1 cellular context compared by ENCODE assay signal in the genomic region with DNA sequence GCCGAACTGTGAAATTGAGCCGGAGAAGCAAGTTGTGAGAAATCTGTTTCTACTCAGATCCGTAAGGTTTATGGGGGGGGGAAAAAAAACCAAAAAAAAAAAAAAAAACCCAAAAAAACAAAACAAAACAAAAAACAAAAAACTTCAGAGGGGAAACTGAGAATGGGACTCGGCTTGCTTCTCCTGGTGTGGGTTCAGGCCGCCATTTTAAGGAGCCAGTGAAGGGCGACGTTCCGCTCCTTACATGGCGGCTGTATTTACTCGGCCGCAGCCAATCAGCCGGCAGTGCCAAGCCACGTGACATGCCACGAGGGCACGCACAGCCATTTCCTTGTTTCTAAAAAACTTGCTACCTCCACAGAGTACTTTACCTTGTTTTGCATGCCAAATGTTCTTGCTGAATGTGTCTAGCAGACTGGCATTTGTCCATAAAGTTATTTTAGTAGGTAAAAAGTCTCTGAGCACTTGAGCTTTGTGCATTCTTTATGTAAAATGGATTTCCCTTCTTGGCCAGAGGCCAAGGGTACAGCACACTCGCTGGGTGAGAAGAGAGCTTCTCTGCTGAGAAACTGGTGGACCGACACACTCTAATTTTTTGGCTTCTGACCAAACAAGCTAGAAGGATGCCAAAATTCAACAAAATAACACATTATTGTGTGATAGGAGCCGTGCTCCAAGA.
TF ChIP-seq lines count a peak whose summit lies in the region.

No MANE protein-coding gene starts in this region.

TF ChIP-seq in HepG2, 621 proteins besides CTCF, POLR2A, EP300 and RAD21 (continued from another document and continues in another):
- TF ChIP-seq, protein P1, sequence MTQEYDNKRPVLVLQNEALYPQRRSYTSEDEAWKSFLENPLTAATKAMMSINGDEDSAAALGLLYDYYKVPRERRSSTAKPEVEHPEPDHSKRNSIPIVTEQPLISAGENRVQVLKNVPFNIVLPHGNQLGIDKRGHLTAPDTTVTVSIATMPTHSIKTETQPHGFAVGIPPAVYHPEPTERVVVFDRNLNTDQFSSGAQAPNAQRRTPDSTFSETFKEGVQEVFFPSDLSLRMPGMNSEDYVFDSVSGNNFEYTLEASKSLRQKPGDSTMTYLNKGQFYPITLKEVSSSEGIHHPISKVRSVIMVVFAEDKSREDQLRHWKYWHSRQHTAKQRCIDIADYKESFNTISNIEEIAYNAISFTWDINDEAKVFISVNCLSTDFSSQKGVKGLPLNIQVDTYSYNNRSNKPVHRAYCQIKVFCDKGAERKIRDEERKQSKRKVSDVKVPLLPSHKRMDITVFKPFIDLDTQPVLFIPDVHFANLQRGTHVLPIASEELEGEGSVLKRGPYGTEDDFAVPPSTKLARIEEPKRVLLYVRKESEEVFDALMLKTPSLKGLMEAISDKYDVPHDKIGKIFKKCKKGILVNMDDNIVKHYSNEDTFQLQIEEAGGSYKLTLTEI (CRISPR knock-in tag; conservative IDR thresholded peaks at IDR 0.05): no peak
- TF ChIP-seq, protein P2, sequence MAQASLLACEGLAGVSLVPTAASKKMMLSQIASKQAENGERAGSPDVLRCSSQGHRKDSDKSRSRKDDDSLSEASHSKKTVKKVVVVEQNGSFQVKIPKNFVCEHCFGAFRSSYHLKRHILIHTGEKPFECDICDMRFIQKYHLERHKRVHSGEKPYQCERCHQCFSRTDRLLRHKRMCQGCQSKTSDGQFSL (CRISPR knock-in tag; IDR thresholded peaks at IDR 0.05): no peak
- TF ChIP-seq, protein P3, sequence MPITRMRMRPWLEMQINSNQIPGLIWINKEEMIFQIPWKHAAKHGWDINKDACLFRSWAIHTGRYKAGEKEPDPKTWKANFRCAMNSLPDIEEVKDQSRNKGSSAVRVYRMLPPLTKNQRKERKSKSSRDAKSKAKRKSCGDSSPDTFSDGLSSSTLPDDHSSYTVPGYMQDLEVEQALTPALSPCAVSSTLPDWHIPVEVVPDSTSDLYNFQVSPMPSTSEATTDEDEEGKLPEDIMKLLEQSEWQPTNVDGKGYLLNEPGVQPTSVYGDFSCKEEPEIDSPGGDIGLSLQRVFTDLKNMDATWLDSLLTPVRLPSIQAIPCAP (CRISPR knock-in tag; IDR thresholded peaks at IDR 0.05; ENCODE audit: low read depth): no peak
- no peak for TF ChIP-seq ZNF251 (CRISPR knock-in tag; IDR thresholded peaks at IDR 0.05)
- TF ChIP-seq ARID2 (CRISPR knock-in tag; IDR thresholded peaks at IDR 0.05; ENCODE audit: borderline replicate concordance): no peak
- no peak for TF ChIP-seq NR2F2 (IDR thresholded peaks at IDR 0.05; ENCODE audit: borderline replicate concordance, low read depth)
- no peak for TF ChIP-seq ZZZ3 (CRISPR knock-in tag; IDR thresholded peaks at IDR 0.05; ENCODE audit: borderline replicate concordance)
- 0 out of 2 replicates have a peak, but pooled peaks have one; percentile 5 for TF ChIP-seq KAT7 (CRISPR knock-in tag; IDR thresholded peaks at IDR 0.05; ENCODE audit: borderline replicate concordance)
- TF ChIP-seq HDAC6 (IDR thresholded peaks at IDR 0.05; ENCODE audit: low read depth, low read length): no peak
- no peak for TF ChIP-seq HDAC1 (CRISPR knock-in tag; IDR thresholded peaks at IDR 0.05)
- peak; percentile 87; the same call in 1 of the 2 replicates for TF ChIP-seq ARNTL (CRISPR knock-in tag; IDR thresholded peaks at IDR 0.05)
- no peak for TF ChIP-seq ZNF737 (CRISPR knock-in tag; IDR thresholded peaks at IDR 0.05; ENCODE audit: borderline replicate concordance)
- no peak for TF ChIP-seq ZNF678 (CRISPR knock-in tag; IDR thresholded peaks at IDR 0.05)
- no peak for TF ChIP-seq ZBTB3 (CRISPR knock-in tag; IDR thresholded peaks at IDR 0.05; ENCODE audit: borderline replicate concordance, low read depth)
- TF ChIP-seq ZNF878 (CRISPR knock-in tag; IDR thresholded peaks at IDR 0.05): no peak
- TF ChIP-seq MED1 (CRISPR knock-in tag; IDR thresholded peaks at IDR 0.05): no peak
- no peak for TF ChIP-seq XBP1 (CRISPR knock-in tag; IDR thresholded peaks at IDR 0.05)
- no peak for TF ChIP-seq NR0B2 (CRISPR knock-in tag; IDR thresholded peaks at IDR 0.05)
- TF ChIP-seq ZFP62 (CRISPR knock-in tag; IDR thresholded peaks at IDR 0.05): no peak
- TF ChIP-seq ZBTB37 (CRISPR knock-in tag; IDR thresholded peaks at IDR 0.05): no peak
- no peak for TF ChIP-seq ETV6 (CRISPR knock-in tag; conservative IDR thresholded peaks at IDR 0.05)
- TF ChIP-seq ZNF629 (CRISPR knock-in tag; conservative IDR thresholded peaks at IDR 0.05): no peak
- 0 out of 2 replicates have a peak, but pooled peaks have one; percentile 61 for TF ChIP-seq ZNF790 (CRISPR knock-in tag; IDR thresholded peaks at IDR 0.05; ENCODE audit: borderline replicate concordance)
- peak; percentile 12; the same call in 1 of the 2 replicates for TF ChIP-seq ZSCAN22 (CRISPR knock-in tag; IDR thresholded peaks at IDR 0.05)
- no peak for TF ChIP-seq ZNF235 (CRISPR knock-in tag; IDR thresholded peaks at IDR 0.05; ENCODE audit: borderline replicate concordance)
- peak; percentile 83 for TF ChIP-seq NFIC (IDR thresholded peaks at IDR 0.05; ENCODE audit: low read length)
- no peak for TF ChIP-seq SMAD1 (CRISPR knock-in tag; IDR thresholded peaks at IDR 0.05; ENCODE audit: borderline replicate concordance, low read depth)
- TF ChIP-seq ATF6 (CRISPR knock-in tag; conservative IDR thresholded peaks at IDR 0.05): no peak
- 0 out of 2 replicates have a peak, but pooled peaks have one; percentile 10 for TF ChIP-seq UBTF (CRISPR knock-in tag; IDR thresholded peaks at IDR 0.05)
- peak; percentile 81 for TF ChIP-seq ASH2L (IDR thresholded peaks at IDR 0.05; ENCODE audit: insufficient read length, low read depth, low read length)
- no peak for TF ChIP-seq PITX1 (CRISPR knock-in tag; IDR thresholded peaks at IDR 0.05)
- TF ChIP-seq, protein P4, sequence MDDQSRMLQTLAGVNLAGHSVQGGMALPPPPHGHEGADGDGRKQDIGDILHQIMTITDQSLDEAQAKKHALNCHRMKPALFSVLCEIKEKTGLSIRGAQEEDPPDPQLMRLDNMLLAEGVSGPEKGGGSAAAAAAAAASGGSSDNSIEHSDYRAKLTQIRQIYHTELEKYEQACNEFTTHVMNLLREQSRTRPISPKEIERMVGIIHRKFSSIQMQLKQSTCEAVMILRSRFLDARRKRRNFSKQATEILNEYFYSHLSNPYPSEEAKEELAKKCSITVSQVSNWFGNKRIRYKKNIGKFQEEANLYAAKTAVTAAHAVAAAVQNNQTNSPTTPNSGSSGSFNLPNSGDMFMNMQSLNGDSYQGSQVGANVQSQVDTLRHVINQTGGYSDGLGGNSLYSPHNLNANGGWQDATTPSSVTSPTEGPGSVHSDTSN (CRISPR knock-in tag; IDR thresholded peaks at IDR 0.05; ENCODE audit: borderline replicate concordance): no peak
- TF ChIP-seq HOXA5 (CRISPR knock-in tag; IDR thresholded peaks at IDR 0.05): no peak
- no peak for TF ChIP-seq ZNF367 (CRISPR knock-in tag; IDR thresholded peaks at IDR 0.05; ENCODE audit: borderline replicate concordance)
- no peak for TF ChIP-seq ZMYM2 (CRISPR knock-in tag; IDR thresholded peaks at IDR 0.05)
- no peak for TF ChIP-seq KDM6A (CRISPR knock-in tag; IDR thresholded peaks at IDR 0.05; ENCODE audit: low read depth)
- TF ChIP-seq ZFP36L1 (CRISPR knock-in tag; IDR thresholded peaks at IDR 0.05): no peak
- no peak for TF ChIP-seq SRSF4 (IDR thresholded peaks at IDR 0.05; ENCODE audit: low read depth, low read length, poor library complexity, severe bottlenecking)
- no peak for TF ChIP-seq GATA4 (IDR thresholded peaks at IDR 0.05; ENCODE audit: borderline replicate concordance, low read depth)
- 0 out of 2 replicates have a peak, but pooled peaks have one; percentile 19 for TF ChIP-seq ZFP90 (CRISPR knock-in tag; IDR thresholded peaks at IDR 0.05; ENCODE audit: borderline replicate concordance)
- no peak for TF ChIP-seq ZNF792 (CRISPR knock-in tag; IDR thresholded peaks at IDR 0.05)
- TF ChIP-seq JDP2 (CRISPR knock-in tag; IDR thresholded peaks at IDR 0.05; ENCODE audit: borderline replicate concordance): no peak
- peak; percentile 56; the same call in 1 of the 2 replicates for TF ChIP-seq ZBTB33 (CRISPR knock-in tag; IDR thresholded peaks at IDR 0.05)
- peak; percentile 91 for TF ChIP-seq KAT8 (CRISPR knock-in tag; IDR thresholded peaks at IDR 0.05)
- no peak for TF ChIP-seq ARNT (IDR thresholded peaks at IDR 0.05)
- no peak for TF ChIP-seq RCOR2 (CRISPR knock-in tag; IDR thresholded peaks at IDR 0.05)
- 0 out of 2 replicates have a peak, but pooled peaks have one; percentile 23 for TF ChIP-seq ZNF232 (CRISPR knock-in tag; IDR thresholded peaks at IDR 0.05; ENCODE audit: borderline replicate concordance)
- peak; percentile 45; the same call in 1 of the 2 replicates for TF ChIP-seq ZNF574 (CRISPR knock-in tag; IDR thresholded peaks at IDR 0.05)
- TF ChIP-seq KDM3A (CRISPR knock-in tag; IDR thresholded peaks at IDR 0.05; ENCODE audit: low read depth): no peak
- TF ChIP-seq TGIF2 (CRISPR knock-in tag; IDR thresholded peaks at IDR 0.05): no peak
- TF ChIP-seq ZNF337 (CRISPR knock-in tag; IDR thresholded peaks at IDR 0.05; ENCODE audit: borderline replicate concordance, low read depth): 0 out of 2 replicates have a peak, but pooled peaks have one; percentile 10
- TF ChIP-seq CENPX (CRISPR knock-in tag; IDR thresholded peaks at IDR 0.05): no peak
